Comparison of ENCODE assay signal across 1 cellular context in the genomic region with DNA sequence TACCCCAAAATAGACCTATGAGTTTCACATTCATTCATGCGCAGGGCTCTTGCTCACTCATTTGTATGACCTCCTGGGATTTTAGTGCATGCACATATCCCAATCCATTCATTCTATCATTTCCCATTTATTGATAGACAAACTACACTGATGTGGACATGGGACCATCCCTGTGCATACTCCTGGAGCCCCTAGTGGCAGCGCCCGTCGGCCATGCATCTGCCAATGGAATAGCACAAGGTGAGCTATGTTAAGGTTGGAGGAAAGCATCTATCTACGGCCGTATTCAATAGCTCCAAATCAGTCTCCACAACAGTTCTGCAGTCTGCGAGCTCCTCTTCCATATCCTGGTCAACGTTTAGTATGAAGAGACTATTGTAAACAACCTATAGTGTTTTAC.
TF ChIP-seq lines count a peak whose summit lies in the region.

No MANE protein-coding gene starts in this region.

TF ChIP-seq in K562, 482 proteins besides CTCF, POLR2A, EP300 and RAD21:
- TF ChIP-seq, protein P1, sequence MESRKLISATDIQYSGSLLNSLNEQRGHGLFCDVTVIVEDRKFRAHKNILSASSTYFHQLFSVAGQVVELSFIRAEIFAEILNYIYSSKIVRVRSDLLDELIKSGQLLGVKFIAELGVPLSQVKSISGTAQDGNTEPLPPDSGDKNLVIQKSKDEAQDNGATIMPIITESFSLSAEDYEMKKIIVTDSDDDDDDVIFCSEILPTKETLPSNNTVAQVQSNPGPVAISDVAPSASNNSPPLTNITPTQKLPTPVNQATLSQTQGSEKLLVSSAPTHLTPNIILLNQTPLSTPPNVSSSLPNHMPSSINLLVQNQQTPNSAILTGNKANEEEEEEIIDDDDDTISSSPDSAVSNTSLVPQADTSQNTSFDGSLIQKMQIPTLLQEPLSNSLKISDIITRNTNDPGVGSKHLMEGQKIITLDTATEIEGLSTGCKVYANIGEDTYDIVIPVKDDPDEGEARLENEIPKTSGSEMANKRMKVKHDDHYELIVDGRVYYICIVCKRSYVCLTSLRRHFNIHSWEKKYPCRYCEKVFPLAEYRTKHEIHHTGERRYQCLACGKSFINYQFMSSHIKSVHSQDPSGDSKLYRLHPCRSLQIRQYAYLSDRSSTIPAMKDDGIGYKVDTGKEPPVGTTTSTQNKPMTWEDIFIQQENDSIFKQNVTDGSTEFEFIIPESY (CRISPR knock-in tag; IDR thresholded peaks at IDR 0.05), result peak; percentile 85
- TF ChIP-seq, protein P2, sequence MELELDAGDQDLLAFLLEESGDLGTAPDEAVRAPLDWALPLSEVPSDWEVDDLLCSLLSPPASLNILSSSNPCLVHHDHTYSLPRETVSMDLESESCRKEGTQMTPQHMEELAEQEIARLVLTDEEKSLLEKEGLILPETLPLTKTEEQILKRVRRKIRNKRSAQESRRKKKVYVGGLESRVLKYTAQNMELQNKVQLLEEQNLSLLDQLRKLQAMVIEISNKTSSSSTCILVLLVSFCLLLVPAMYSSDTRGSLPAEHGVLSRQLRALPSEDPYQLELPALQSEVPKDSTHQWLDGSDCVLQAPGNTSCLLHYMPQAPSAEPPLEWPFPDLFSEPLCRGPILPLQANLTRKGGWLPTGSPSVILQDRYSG (tag; conservative IDR thresholded peaks at IDR 0.05; ENCODE audit: low read depth), result no peak
